ENCODE assay signal across 15 cellular contexts in genomic region chr2:46798041-46798440, GRCh38.
"Had no signal": no experiment of that assay in that cellular context is flagged by ENCODE, and none has a peak within 500 bp of the region (broad histone marks: within the 10 kb centered on the region; RNA-seq: fewer than 3 reads in every experiment).

No MANE protein-coding gene starts in this region.

- H3K4me3 Mint-ChIP-seq: activated CD4-positive, alpha-beta T cell treated with anti-CD3 and anti-CD28 coated beads for 36 hours; activated T-helper 1 cell treated with anti-CD3 and anti-CD28 coated beads, Interleukin-12 subunit alpha, Interleukin-12 subunit beta, Interleukin-2, Interleukin-4 antibody, amounts not matched to agents 30 ng/mL and 10 ng/mL and 1 ng/mL, durations not matched to agents 14 hours and 24 hours and 36 hours; naive thymus-derived CD4-positive, alpha-beta T cell; T-cell had no signal

- H3K9me3 ChIP-seq: colonic mucosa, lower lobe of right lung, suprapubic skin, upper lobe of right lung had no signal

- H3K9me3 Mint-ChIP-seq: activated T-helper 1 cell treated with anti-CD3 and anti-CD28 coated beads, Interleukin-12 subunit alpha, Interleukin-12 subunit beta, Interleukin-2, Interleukin-4 antibody, amounts not matched to agents 30 ng/mL and 10 ng/mL and 1 ng/mL, durations not matched to agents 14 hours and 24 hours and 36 hours had no signal

- H3K27ac Mint-ChIP-seq: activated CD4-positive, alpha-beta T cell treated with anti-CD3 and anti-CD28 coated beads for 36 hours; activated T-helper 1 cell treated with anti-CD3 and anti-CD28 coated beads, Interleukin-12 subunit alpha, Interleukin-12 subunit beta, Interleukin-2, Interleukin-4 antibody, amounts not matched to agents 30 ng/mL and 10 ng/mL and 1 ng/mL, durations not matched to agents 14 hours and 24 hours and 36 hours; naive thymus-derived CD4-positive, alpha-beta T cell; T-cell had no signal

- DNase-seq: activated CD4-positive, alpha-beta T cell treated with anti-CD3 and anti-CD28 coated beads for 36 hours; activated naive CD4-positive, alpha-beta T cell; caudate nucleus; colonic mucosa; hippocampal formation; lower lobe of right lung; naive thymus-derived CD4-positive, alpha-beta T cell; posterior cingulate gyrus; stimulated activated CD4-positive, alpha-beta T cell treated with anti-CD3 and anti-CD28 coated beads, Interleukin-12 subunit alpha, Interleukin-12 subunit beta, amount 100 ng/mL, for 4 hours; stimulated activated naive CD4-positive, alpha-beta T cell treated with Interleukin-2 at 50 U/mL for 16 hours; T-cell; upper lobe of right lung; WERI-Rb-1 had no signal

- H3K4me1 Mint-ChIP-seq: activated CD4-positive, alpha-beta T cell treated with anti-CD3 and anti-CD28 coated beads for 36 hours; naive thymus-derived CD4-positive, alpha-beta T cell; T-cell had no signal

- H3K27me3 ChIP-seq: colonic mucosa, suprapubic skin, upper lobe of right lung had no signal

- H3K4me1 ChIP-seq: colonic mucosa, lower lobe of right lung, suprapubic skin had no signal

- H3K27ac ChIP-seq: colonic mucosa, lower lobe of right lung, suprapubic skin, upper lobe of right lung, WERI-Rb-1 had no signal

- H3K4me3 ChIP-seq: colonic mucosa, lower lobe of right lung, suprapubic skin, upper lobe of right lung had no signal

- H3K36me3 Mint-ChIP-seq: T-cell had no signal

- H3K36me3 ChIP-seq: colonic mucosa, lower lobe of right lung, suprapubic skin, upper lobe of right lung, WERI-Rb-1 had no signal
